In the genomic region with DNA sequence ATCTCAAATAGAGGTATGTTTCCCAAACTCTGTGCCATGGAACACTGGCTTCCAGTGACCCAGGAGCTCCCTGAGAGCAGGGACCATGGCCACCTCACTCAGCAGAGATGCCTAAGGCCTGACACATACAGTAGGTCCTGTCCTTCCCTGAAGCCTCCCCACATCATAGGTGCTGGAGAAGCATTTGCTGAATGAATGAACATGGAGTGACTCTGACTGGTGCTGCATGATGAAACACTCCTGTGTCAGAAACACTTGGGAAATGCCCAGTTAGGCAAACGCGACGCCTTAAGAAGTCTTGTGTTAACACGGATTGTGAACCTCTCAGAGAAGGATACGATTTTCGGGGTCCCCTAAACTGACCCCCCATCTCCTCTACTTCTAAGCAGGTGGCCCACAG, we compare ENCODE assay signal across 19 cellular contexts. TPM values are rescaled to one million over a fixed set of nuclear protein-coding genes. Genes with fewer than 3 reads are reported as not detected.
A peak's percentile ranks its signal among the peaks of the same experiment; 100 is the strongest.
DNase-seq lines count a peak whose midpoint lies in the region; ATAC-seq and TF ChIP-seq lines count a peak whose summit lies in the region.
"Had no signal": no experiment of that assay in that cellular context is flagged by ENCODE, and none has a peak within 500 bp of the region (broad histone marks: within the 10 kb centered on the region; RNA-seq: fewer than 3 reads in every experiment).

No MANE protein-coding gene starts in this region.

- H3K4me1 Mint-ChIP-seq in CD8-positive, alpha-beta memory T cell: peaks cover 49 to 83% (median 56%) of the 10 kb centered on the region in 3 donors
- peaks cover 33% of the 10 kb centered on the region for H3K4me1 Mint-ChIP-seq in activated CD4-positive, alpha-beta memory T cell treated with anti-CD3 and anti-CD28 coated beads for 36 hours (ENCODE audit: low read depth)

- H3K4me3 Mint-ChIP-seq in CD8-positive, alpha-beta memory T cell: peak overlapping the region in 1 of 7 donors; percentile 16
- no peak overlapping the region for H3K4me3 Mint-ChIP-seq in activated CD4-positive, alpha-beta memory T cell treated with anti-CD3 and anti-CD28 coated beads for 36 hours

- peaks cover 8 to 85% (median 24%) of the 10 kb centered on the region in 3 donors for H3K36me3 Mint-ChIP-seq in CD8-positive, alpha-beta memory T cell
- peaks cover 48% of the 10 kb centered on the region for H3K36me3 Mint-ChIP-seq in activated CD4-positive, alpha-beta memory T cell treated with anti-CD3 and anti-CD28 coated beads for 36 hours

- ATAC-seq in HG03108 (IDR thresholded peaks at IDR 0.05; ENCODE audit: unreplicated experiment) (no peak), HG03280 (IDR thresholded peaks at IDR 0.05; ENCODE audit: unreplicated experiment) (no peak), HG03159 (IDR thresholded peaks at IDR 0.05; ENCODE audit: unreplicated experiment) (no peak)
- ATAC-seq: left lung had no signal

- TF ChIP-seq CTCF in AG10803 (conservative IDR thresholded peaks at IDR 0.05; ENCODE audit: low read length) (no peak), epithelial cell of esophagus (IDR thresholded peaks at IDR 0.05; ENCODE audit: insufficient read depth, low read depth, low read length, missing control alignments) (no peak)

- no peaks in the 10 kb centered on the region for H3K9me3 ChIP-seq in CD8-positive, alpha-beta memory T cell (ENCODE audit: low read length)
- H3K9me3 ChIP-seq: left lung, thyroid gland had no signal

- peaks cover 44% of the 10 kb centered on the region for H3K36me3 ChIP-seq in CD8-positive, alpha-beta memory T cell (ENCODE audit: insufficient read depth, low read length)
- H3K36me3 ChIP-seq: left lung, thyroid gland had no signal

- CTCF ChIA-PET in CD8-positive, alpha-beta memory T cell (lab: Charles Lee): interaction anchor here (2.2 kb wide), 1 partner anchor 18 kb away, joined by 5 read pairs; no protein-coding TSS in a partner anchor
- CTCF ChIA-PET in activated CD4-positive, alpha-beta memory T cell treated with anti-CD3 and anti-CD28 coated beads for 36 hours (lab: Charles Lee): no interaction called here
- CTCF ChIA-PET in HEK293T (lab: Yijun Ruan, JAX): no interaction called here

- no peak overlapping the region for H3K27ac ChIP-seq in CD8-positive, alpha-beta memory T cell (ENCODE audit: low read depth, low read length)
- H3K27ac ChIP-seq: left lung, thyroid gland, VCaP had no signal

- DNase-seq in AG10803 (ENCODE audit: low read depth): peak; percentile 6
- DNase-seq in CD8-positive, alpha-beta memory T cell: no peak
- DNase-seq in activated CD4-positive, alpha-beta memory T cell treated with anti-CD3 and anti-CD28 coated beads for 36 hours: no peak
- DNase-seq in epithelial cell of esophagus (ENCODE audit: low read depth): peak; percentile 72
- no peak for DNase-seq in HEK293T (ENCODE audit: extremely low spot score)
- DNase-seq: central memory CD4-positive, alpha-beta T cell; effector memory CD4-positive, alpha-beta T cell; H7; left lung; NCI-H1092; NCI-H774; RPMI8226; thyroid gland had no signal

- no peaks in the 10 kb centered on the region for H3K9me3 Mint-ChIP-seq in CD8-positive, alpha-beta memory T cell
- H3K9me3 Mint-ChIP-seq in activated CD4-positive, alpha-beta memory T cell treated with anti-CD3 and anti-CD28 coated beads for 36 hours: no peaks in the 10 kb centered on the region

- intact Hi-C loops in activated CD4-positive, alpha-beta memory T cell treated with anti-CD3 and anti-CD28 coated beads for 36 hours (cut with micrococcal nuclease): loop anchor here (2.0 kb wide), 1 partner anchor 13 kb away; no protein-coding TSS in a partner anchor

- H3K27me3 Mint-ChIP-seq in CD8-positive, alpha-beta memory T cell: no peaks in the 10 kb centered on the region
- no peaks in the 10 kb centered on the region for H3K27me3 Mint-ChIP-seq in activated CD4-positive, alpha-beta memory T cell treated with anti-CD3 and anti-CD28 coated beads for 36 hours
- H3K27me3 Mint-ChIP-seq: progenitor cell of endocrine pancreas had no signal

- H3K27me3 ChIP-seq in CD8-positive, alpha-beta memory T cell (ENCODE audit: insufficient read depth, low read length, poor library complexity, severe bottlenecking): no peaks in the 10 kb centered on the region
- H3K27me3 ChIP-seq: left lung, thyroid gland had no signal

- H3K4me3 ChIP-seq in AG10803 (ENCODE audit: low read length): no peak overlapping the region
- no peak overlapping the region for H3K4me3 ChIP-seq in CD8-positive, alpha-beta memory T cell (ENCODE audit: low read length)
- H3K4me3 ChIP-seq in epithelial cell of esophagus (ENCODE audit: low read length): no peak overlapping the region
- H3K4me3 ChIP-seq: left lung, smooth muscle cell, thyroid gland had no signal

- H3K4me1 ChIP-seq in CD8-positive, alpha-beta memory T cell (ENCODE audit: insufficient read depth, low read length): peaks cover 39% of the 10 kb centered on the region
- H3K4me1 ChIP-seq: thyroid gland had no signal

- POLR2A ChIA-PET in CD8-positive, alpha-beta memory T cell (lab: Charles Lee): no interaction called here
- POLR2A ChIA-PET in activated CD4-positive, alpha-beta memory T cell treated with anti-CD3 and anti-CD28 coated beads for 36 hours (lab: Charles Lee): interaction anchor here (1.5 kb wide), 1 partner anchor 15 kb away, joined by 5 read pairs; a partner anchor contains a TSS
- POLR2A ChIA-PET in HEK293T (lab: Yijun Ruan, JAX): no interaction called here

- peak overlapping the region; percentile 73 to 98 (median 90) for H3K27ac Mint-ChIP-seq in CD8-positive, alpha-beta memory T cell
- peak overlapping the region; percentile 52 for H3K27ac Mint-ChIP-seq in activated CD4-positive, alpha-beta memory T cell treated with anti-CD3 and anti-CD28 coated beads for 36 hours

TF ChIP-seq in HEK293T, 16 proteins besides CTCF, POLR2A, EP300 and RAD21:
- TF ChIP-seq HDGF (IDR thresholded peaks at IDR 0.05; ENCODE audit: borderline replicate concordance): no peak

RNA-seq across cellular contexts. Expression of a gene that starts 14.3 kb away (rescaled TPM):
- 10 to 100 TPM; 47.8 to 51.2 TPM for total RNA-seq in CD8-positive, alpha-beta memory T cell
- 15.0 TPM for polyA plus RNA-seq in CD8-positive, alpha-beta memory T cell
- 10 to 100 TPM; 47.1 to 47.7 TPM for total RNA-seq in activated CD4-positive, alpha-beta memory T cell treated with anti-CD3 and anti-CD28 coated beads for 36 hours
- total RNA-seq: smooth muscle cell had no signal
- polyA plus RNA-seq: smooth muscle cell had no signal

RNA-seq across cellular contexts. Expression of a gene that starts 26.1 kb away (rescaled TPM):
- 100 to 1,000 TPM; 159 to 173 TPM for total RNA-seq in CD8-positive, alpha-beta memory T cell
- 180 TPM for polyA plus RNA-seq in CD8-positive, alpha-beta memory T cell
- 100 to 1,000 TPM; 113 to 114 TPM for total RNA-seq in activated CD4-positive, alpha-beta memory T cell treated with anti-CD3 and anti-CD28 coated beads for 36 hours

RNA-seq across cellular contexts. Expression of a gene that starts 58.3 kb away (rescaled TPM):
- total RNA-seq in CD8-positive, alpha-beta memory T cell: 10 to 100 TPM; 46.1 to 49.8 TPM
- 24.6 TPM for polyA plus RNA-seq in CD8-positive, alpha-beta memory T cell
- total RNA-seq in activated CD4-positive, alpha-beta memory T cell treated with anti-CD3 and anti-CD28 coated beads for 36 hours: 10 to 100 TPM; 39.7 to 43.0 TPM

Comparison
In these comparisons a context has a peak if more than half of its experiments do, and no peak if none do; other contexts are left out.
1. DNase-seq: peak in AG10803 (single experiment) and epithelial cell of esophagus (single experiment); none in CD8-positive, alpha-beta memory T cell (0 of 5), activated CD4-positive, alpha-beta memory T cell treated with anti-CD3 and anti-CD28 coated beads for 36 hours (single experiment) and HEK293T (single experiment).